In the genomic region with DNA sequence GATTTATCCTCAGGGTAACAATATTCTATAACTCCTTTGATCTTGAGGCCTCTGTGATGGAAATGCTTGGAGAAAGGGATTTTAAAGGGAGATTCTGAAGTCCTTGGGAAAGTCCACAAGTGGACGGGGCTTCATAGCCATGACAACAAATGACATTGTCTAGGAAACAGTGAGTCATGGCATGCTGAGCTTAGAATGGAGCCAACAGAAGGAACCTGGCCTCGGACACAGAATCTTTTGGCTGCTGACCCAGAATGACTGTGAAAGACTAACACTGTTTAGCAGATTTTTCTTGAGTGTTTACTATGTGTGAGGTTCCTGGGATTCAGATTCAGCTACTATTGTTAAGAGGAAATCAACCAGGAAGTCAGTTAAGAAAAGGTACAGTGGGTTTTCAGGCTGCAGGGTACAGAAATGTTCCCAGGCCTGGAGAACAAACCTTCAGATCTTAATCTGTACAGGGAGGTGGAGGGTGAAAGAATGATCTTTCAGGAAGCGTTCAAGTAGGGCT, we compare ENCODE assay signal across 9 cellular contexts. TPM values are rescaled to one million over a fixed set of nuclear protein-coding genes. Genes with fewer than 3 reads are reported as not detected.
A peak's percentile ranks its signal among the peaks of the same experiment; 100 is the strongest.
DNase-seq lines count a peak whose midpoint lies in the region; ATAC-seq and TF ChIP-seq lines count a peak whose summit lies in the region.
"Had no signal": no experiment of that assay in that cellular context is flagged by ENCODE, and none has a peak within 500 bp of the region (broad histone marks: within the 10 kb centered on the region; RNA-seq: fewer than 3 reads in every experiment).

No MANE protein-coding gene starts in this region.

- CTCF ChIA-PET in GM10248 (lab: Yijun Ruan, JAX), result interaction anchor here (3.6 kb wide), 1 partner anchor 17 kb away, joined by 22 read pairs; no protein-coding TSS in a partner anchor

- ATAC-seq in HG03135 (IDR thresholded peaks at IDR 0.05; ENCODE audit: unreplicated experiment), result no peak

- H3K4me1 ChIP-seq in subcutaneous abdominal adipose tissue (ENCODE audit: control insufficient read depth in 5 of 5, insufficient read depth in 5 of 5, low read length in 5 of 5), result peaks cover 2 to 25% (median 11%) of the 10 kb centered on the region in 5 donors

- peak overlapping the region in 4 of 5 experiments; percentile 16 to 38 (median 21) for H3K4me3 Mint-ChIP-seq in brain

- no peak for TF ChIP-seq CTCF in brain (conservative IDR thresholded peaks at IDR 0.05)
- no peak for TF ChIP-seq CTCF in GM10248 (IDR thresholded peaks at IDR 0.05; ENCODE audit: control extremely low read depth, extremely low read depth, low read depth, missing control alignments)

- H3K9me3 ChIP-seq in subcutaneous abdominal adipose tissue (ENCODE audit: control insufficient read depth in 5 of 5, low read length in 5 of 5), result no peaks in the 10 kb centered on the region

- H3K27me3 Mint-ChIP-seq in brain, result no peaks in the 10 kb centered on the region

- H3K9me3 Mint-ChIP-seq in brain, result peaks cover 0 to 6% (median 4%) of the 10 kb centered on the region in 5 experiments

- H3K36me3 Mint-ChIP-seq in brain, result no peaks in the 10 kb centered on the region

- POLR2A ChIA-PET in GM10248 (lab: Yijun Ruan, JAX), result no interaction called here

- peak overlapping the region; percentile 49 to 97 (median 92) for H3K27ac Mint-ChIP-seq in brain

- peak overlapping the region; percentile 70 for H3K27ac ChIP-seq in subcutaneous abdominal adipose tissue (ENCODE audit: low read depth, low read length)
- H3K27ac ChIP-seq: HL-60 had no signal

- no peaks in the 10 kb centered on the region for H3K36me3 ChIP-seq in subcutaneous abdominal adipose tissue (ENCODE audit: control insufficient read depth in 5 of 5, insufficient read depth in 5 of 5, low read length in 5 of 5)

- H3K9ac ChIP-seq in subcutaneous abdominal adipose tissue (ENCODE audit: low read length in 5 of 5), result no peak overlapping the region

- peak; percentile 51 for DNase-seq in HK-2 (ENCODE audit: unreplicated experiment)
- DNase-seq in iris pigment epithelial cell (ENCODE audit: low read depth), result peak; percentile 98
- no peak for DNase-seq in GF-D8 (lab: John Stamatoyannopoulos, UW)
- DNase-seq in GM10248 (ENCODE audit: extremely low spot score), result no peak
- no peak for DNase-seq in cerebellar nuclear complex (lab: John Stamatoyannopoulos, UW)

- peaks cover 28% of the 10 kb centered on the region for H3K4me1 Mint-ChIP-seq in brain

- no peak overlapping the region for H3K4me3 ChIP-seq in subcutaneous abdominal adipose tissue (ENCODE audit: low read depth in 1 of 5, low read length in 5 of 5)

- no peaks in the 10 kb centered on the region for H3K27me3 ChIP-seq in subcutaneous abdominal adipose tissue (ENCODE audit: control insufficient read depth in 5 of 5, insufficient read depth in 4 of 5, low read length in 5 of 5)

RNA-seq across cellular contexts. Expression of gene CXCL2, which starts 18.1 kb away (rescaled TPM):
- polyA plus RNA-seq in brain (ENCODE audit: insufficient read depth, low read depth, low replicate concordance), result not detected

RNA-seq across cellular contexts. Expression of gene MTHFD2L, which starts 40.8 kb away (rescaled TPM):
- polyA plus RNA-seq in brain (ENCODE audit: insufficient read depth, low read depth, low replicate concordance), result 5.4 TPM

Comparison
In these comparisons a context has a peak if more than half of its experiments do, and no peak if none do; other contexts are left out.
1. DNase-seq: peak in HK-2 (single experiment) and iris pigment epithelial cell (single experiment); none in GF-D8 (single experiment), GM10248 (single experiment) and cerebellar nuclear complex (0 of 2).